13 cellular contexts compared by ENCODE assay signal in the genomic region with DNA sequence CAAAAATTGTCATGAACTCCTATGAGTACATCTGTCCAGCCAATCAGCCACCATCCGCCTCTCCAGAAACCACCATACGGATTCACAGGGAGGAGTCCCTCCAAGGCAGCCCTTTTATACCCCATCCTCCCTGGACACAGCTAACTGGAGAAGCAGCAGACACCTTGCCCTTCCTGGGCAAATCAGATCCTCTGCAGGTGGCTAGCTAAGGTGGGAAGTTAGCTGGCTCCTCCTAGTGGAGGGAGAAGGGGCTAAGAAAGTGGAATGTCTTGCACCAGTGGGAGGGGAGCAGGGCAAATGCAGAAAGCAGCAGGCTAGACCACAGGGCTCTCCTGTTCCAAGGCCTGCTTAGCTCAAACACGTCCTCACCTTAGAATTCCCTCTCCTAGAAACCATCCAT. TPM values are rescaled to one million over a fixed set of nuclear protein-coding genes. Genes with fewer than 3 reads are reported as not detected.
DNase-seq lines count a peak whose midpoint lies in the region; ATAC-seq and TF ChIP-seq lines count a peak whose summit lies in the region.
"Had no signal": no experiment of that assay in that cellular context is flagged by ENCODE, and none has a peak within 500 bp of the region (broad histone marks: within the 10 kb centered on the region; RNA-seq: fewer than 3 reads in every experiment).

No MANE protein-coding gene starts in this region.

- DNase-seq in AG09309 (ENCODE audit: low read depth) (no peak), endodermal cell (peak; percentile 67), upper lobe of right lung (no peak), GOT3 (lab: John Stamatoyannopoulos, UW) (no peak), COR-L47 (lab: John Stamatoyannopoulos, UW) (no peak)
- DNase-seq: NCI-H446 treated with DMSO at 0.1 percent for 48 hours; stimulated activated CD8-positive, alpha-beta memory T cell treated with anti-CD3 and anti-CD28 coated beads, Interleukin-4, amount 100 ng/mL, for 48 hours had no signal

- H3K27ac ChIP-seq in OCI-LY1 (ENCODE audit: low read depth, low read length, poor library complexity, severe bottlenecking), result no peak overlapping the region
- no peak overlapping the region for H3K27ac ChIP-seq in endodermal cell (ENCODE audit: low read depth, low read length)
- no peak overlapping the region for H3K27ac ChIP-seq in upper lobe of right lung
- H3K27ac ChIP-seq: breast epithelium had no signal

- 97 to 100% methylated on average over 2 to 3 of the region's 3 CpGs for WGBS in endodermal cell (ENCODE audit: insufficient coverage in 1 of 2, insufficient read length in 1 of 2), 2 experiments

- H3K4me3 ChIP-seq in AG09309 (ENCODE audit: control insufficient read depth, low read depth, low read length) (no peak overlapping the region), OCI-LY1 (ENCODE audit: low read depth, low read length, poor library complexity, severe bottlenecking) (no peak overlapping the region), endodermal cell (ENCODE audit: low read length) (no peak overlapping the region), upper lobe of right lung (no peak overlapping the region)
- H3K4me3 ChIP-seq: breast epithelium, gastrocnemius medialis had no signal

- intact Hi-C loops in upper lobe of right lung (cut with DNase I), result no loop called here

- H3K36me3 ChIP-seq in OCI-LY1 (ENCODE audit: insufficient read depth, low read length) (no peaks in the 10 kb centered on the region), endodermal cell (ENCODE audit: control insufficient read depth, insufficient read depth, low read length) (no peaks in the 10 kb centered on the region), upper lobe of right lung (no peaks in the 10 kb centered on the region)
- H3K36me3 ChIP-seq: breast epithelium, gastrocnemius medialis had no signal

- H3K36me3 Mint-ChIP-seq in endodermal cell (ENCODE audit: low read depth), result no peaks in the 10 kb centered on the region

- H3K27me3 ChIP-seq in OCI-LY1 (ENCODE audit: insufficient read depth, low read length) (no peaks in the 10 kb centered on the region), endodermal cell (ENCODE audit: control insufficient read depth, insufficient read depth, low read length, poor library complexity, severe bottlenecking) (no peaks in the 10 kb centered on the region), upper lobe of right lung (peaks cover 12% of the 10 kb centered on the region)
- H3K27me3 ChIP-seq: breast epithelium, gastrocnemius medialis had no signal

- no peaks in the 10 kb centered on the region for H3F3A ChIP-seq in OCI-LY1 (ENCODE audit: insufficient read depth, low read length)

- H3K9ac ChIP-seq in OCI-LY1 (ENCODE audit: low read length) (no peak overlapping the region), endodermal cell (ENCODE audit: extremely low read depth, low read length, poor library complexity, severe bottlenecking) (no peak overlapping the region)

- no peaks in the 10 kb centered on the region for H3K79me2 ChIP-seq in OCI-LY1 (ENCODE audit: insufficient read depth, low read length)

- H4K20me1 ChIP-seq in OCI-LY1 (ENCODE audit: insufficient read depth, low read length), result no peaks in the 10 kb centered on the region

- peaks cover 7% of the 10 kb centered on the region for H3K27me3 Mint-ChIP-seq in endodermal cell (ENCODE audit: insufficient read depth)

- TF ChIP-seq CTCF in AG09309 (IDR thresholded peaks at IDR 0.05; ENCODE audit: control insufficient read depth, insufficient read depth, low read depth, low read length, missing control alignments), result peak; percentile 36
- TF ChIP-seq CTCF in GM12873 (IDR thresholded peaks at IDR 0.05; ENCODE audit: insufficient read depth, low read depth, low read length, missing control alignments), result peak; percentile 53
- TF ChIP-seq CTCF in OCI-LY1 (IDR thresholded peaks at IDR 0.05; ENCODE audit: low read length), result peak; percentile 37; the same call in 1 of the 2 replicates
- peak; percentile 45 for TF ChIP-seq CTCF in endodermal cell (conservative IDR thresholded peaks at IDR 0.05)
- TF ChIP-seq CTCF in upper lobe of right lung (IDR thresholded peaks at IDR 0.05), result no peak

- H2AFZ ChIP-seq in OCI-LY1 (ENCODE audit: low read length), result no peak overlapping the region

- no peak overlapping the region for H3K4me2 ChIP-seq in OCI-LY1 (ENCODE audit: low read length)

- H3K4me3 Mint-ChIP-seq in endodermal cell, result no peak overlapping the region
- H3K4me3 Mint-ChIP-seq: T-helper 1 cell treated with Interleukin-12 subunit alpha and Interleukin-12 subunit beta and Interleukin-4 antibody, amounts not matched to agents 30 μg/mL and 1 μg/mL, for 36 hours had no signal

- no peak overlapping the region for H3K27ac Mint-ChIP-seq in endodermal cell
- H3K27ac Mint-ChIP-seq: T-helper 1 cell treated with Interleukin-12 subunit alpha and Interleukin-12 subunit beta and Interleukin-4 antibody, amounts not matched to agents 30 μg/mL and 1 μg/mL, for 36 hours had no signal

- H3K4me1 Mint-ChIP-seq in endodermal cell, result no peaks in the 10 kb centered on the region

- no peaks in the 10 kb centered on the region for H3K9me2 ChIP-seq in OCI-LY1 (ENCODE audit: low read depth, low read length)

- ATAC-seq in upper lobe of right lung (no peak), HG02763 (IDR thresholded peaks at IDR 0.05; ENCODE audit: unreplicated experiment) (no peak)

- H3K9me3 ChIP-seq in OCI-LY1 (ENCODE audit: low read length) (no peaks in the 10 kb centered on the region), endodermal cell (ENCODE audit: control insufficient read depth, low read length) (peaks cover 3% of the 10 kb centered on the region), upper lobe of right lung (no peaks in the 10 kb centered on the region)
- H3K9me3 ChIP-seq: breast epithelium, gastrocnemius medialis had no signal

- peaks cover 11% of the 10 kb centered on the region for H3K9me3 Mint-ChIP-seq in endodermal cell
- H3K9me3 Mint-ChIP-seq: T-helper 1 cell treated with Interleukin-12 subunit alpha and Interleukin-12 subunit beta and Interleukin-4 antibody, amounts not matched to agents 30 μg/mL and 1 μg/mL, for 36 hours had no signal

- H3K4me1 ChIP-seq in OCI-LY1 (ENCODE audit: insufficient read depth, low read length, severe bottlenecking) (no peaks in the 10 kb centered on the region), endodermal cell (ENCODE audit: control insufficient read depth, insufficient read depth, low read length) (no peaks in the 10 kb centered on the region), upper lobe of right lung (no peaks in the 10 kb centered on the region)
- H3K4me1 ChIP-seq: breast epithelium had no signal

RNA-seq across cellular contexts. Expression of a gene that starts 46.2 kb away (rescaled TPM):
- total RNA-seq in endodermal cell (10 to 100 TPM; 32.4 to 32.7 TPM), upper lobe of right lung (21.7 TPM)
- 45.4 TPM for polyA plus RNA-seq in endodermal cell (2013, experiment 1 of 2)
- polyA plus RNA-seq in endodermal cell (2013, experiment 2 of 2), result 44.3 TPM
